Comparison of ENCODE assay signal across 8 cellular contexts in the genomic region with DNA sequence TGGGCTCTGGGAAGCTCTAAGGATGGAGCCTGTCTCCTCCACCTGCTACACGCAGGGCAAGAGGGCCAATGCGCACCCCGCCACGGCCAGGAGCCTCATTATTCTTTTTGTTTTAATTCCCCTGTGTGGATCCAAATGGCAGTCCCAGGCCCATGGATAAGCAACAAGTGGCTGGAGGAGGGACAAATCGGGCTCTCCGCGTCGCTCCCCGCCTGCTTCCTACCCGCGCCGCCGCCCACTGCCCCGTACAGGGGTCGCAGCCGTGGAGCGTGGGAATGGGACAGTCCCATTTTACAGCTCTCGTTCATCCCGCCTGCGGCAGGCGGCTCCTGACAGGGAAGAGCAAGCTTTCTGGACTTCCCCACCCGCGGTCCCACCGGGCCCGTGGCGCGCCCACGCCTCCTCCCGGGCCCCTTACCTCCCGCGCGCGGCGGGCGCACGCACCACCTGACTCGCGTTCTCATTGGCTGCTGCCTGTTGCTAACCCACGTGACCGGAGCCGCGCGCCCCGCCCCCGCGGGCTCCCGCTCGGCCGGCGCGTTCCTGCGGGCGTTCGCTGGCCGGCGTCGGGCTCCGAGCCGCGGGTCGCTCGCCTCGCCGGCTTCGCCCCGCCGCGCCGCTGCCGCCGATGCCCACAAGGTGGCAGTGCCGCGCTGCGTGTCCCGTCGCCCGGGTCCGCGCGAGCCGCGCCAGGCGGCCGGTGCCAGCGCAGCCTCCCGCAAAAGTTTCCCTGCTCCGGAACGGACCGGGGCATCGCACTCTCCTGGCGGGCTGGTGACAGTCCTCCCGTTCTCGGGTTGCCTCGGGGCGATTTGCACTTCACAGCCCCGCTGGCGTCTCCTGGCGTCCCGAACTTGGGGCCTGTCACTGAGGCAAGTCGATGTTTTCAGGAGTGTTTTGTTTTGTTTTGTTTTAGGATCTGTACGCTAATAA.
DNase-seq lines count a peak whose midpoint lies in the region; ATAC-seq, FAIRE-seq and TF ChIP-seq lines count a peak whose summit lies in the region.

No MANE protein-coding gene starts in this region.

- ATAC-seq in GM18498 (IDR thresholded peaks at IDR 0.05; ENCODE audit: unreplicated experiment) (peak; percentile 96), HG02870 (IDR thresholded peaks at IDR 0.05; ENCODE audit: unreplicated experiment) (peak; percentile 85), aorta (ENCODE audit: low FRiP score) (peak; percentile 96)

- peak overlapping the region; percentile 97 for H3K4me2 ChIP-seq in astrocyte (ENCODE audit: low read length)

- H3K36me3 Mint-ChIP-seq in astrocyte (ENCODE audit: low read depth, unreplicated experiment), result no peaks in the 10 kb centered on the region

- intact Hi-C loops in aorta (cut with DNase I), result loop anchor here (2.0 to 10.0 kb wide), 3 partner anchors 1226 to 1414 kb away; no protein-coding TSS in a partner anchor

- H3K79me2 ChIP-seq in astrocyte (ENCODE audit: insufficient read depth, low read length), result no peaks in the 10 kb centered on the region

- H3K4me1 Mint-ChIP-seq in astrocyte (ENCODE audit: low read depth, unreplicated experiment), result peaks cover 4% of the 10 kb centered on the region

- H3K4me3 ChIP-seq in astrocyte (ENCODE audit: insufficient read depth, low read depth, low read length) (peak overlapping the region; percentile 71), rectal smooth muscle tissue (ENCODE audit: low read length) (peak overlapping the region; percentile 86), aorta (ENCODE audit: low read length in 2 of 2) (peak overlapping the region; percentile 25 to 40)

- peaks cover 18% of the 10 kb centered on the region for H3K27me3 Mint-ChIP-seq in astrocyte (ENCODE audit: low read depth, unreplicated experiment)

- H3K27ac Mint-ChIP-seq in astrocyte (ENCODE audit: unreplicated experiment), result peak overlapping the region; percentile 79

- WGBS in aorta, 2 donors, result 1 to 2% methylated on average over 91 to 101 of the region's 101 CpGs

- no peak for FAIRE-seq in astrocyte (lab: Jason Lieb, UNC)

- H4K20me1 ChIP-seq in astrocyte (ENCODE audit: insufficient read depth, low read length), result no peaks in the 10 kb centered on the region

- H3K4me3 Mint-ChIP-seq in astrocyte (ENCODE audit: unreplicated experiment), result peak overlapping the region; percentile 84

- peaks cover 16% of the 10 kb centered on the region for H3K4me1 ChIP-seq in astrocyte (ENCODE audit: insufficient read depth, low read length)
- peaks cover 13% of the 10 kb centered on the region for H3K4me1 ChIP-seq in rectal smooth muscle tissue (ENCODE audit: control insufficient read depth, insufficient read depth, low read length)
- H3K4me1 ChIP-seq in aorta (ENCODE audit: control insufficient read depth in 1 of 2, insufficient read depth in 2 of 2, low read length in 2 of 2), result no peaks in the 10 kb centered on the region

- DNase-seq in NCI-H146 (lab: John Stamatoyannopoulos, UW), result peak; percentile 92
- DNase-seq in T-helper 2 cell, result peak; percentile 74 to 95 (median 84)
- DNase-seq in astrocyte (ENCODE audit: low read depth), result peak; percentile 74
- DNase-seq in hepatic stellate cell (ENCODE audit: low spot score), result peak; percentile 91
- DNase-seq in aorta, result peak; percentile 96 to 97

- H3K9me3 Mint-ChIP-seq in astrocyte (ENCODE audit: unreplicated experiment), result peaks cover 2% of the 10 kb centered on the region

- H3K36me3 ChIP-seq in astrocyte (ENCODE audit: insufficient read depth, low read length), result no peaks in the 10 kb centered on the region
- H3K36me3 ChIP-seq in rectal smooth muscle tissue (ENCODE audit: control insufficient read depth, insufficient read depth, low read length), result no peaks in the 10 kb centered on the region
- H3K36me3 ChIP-seq in aorta (ENCODE audit: control insufficient read depth in 1 of 2, insufficient read depth in 2 of 2, low read length in 1 of 2), result no peaks in the 10 kb centered on the region

- H3K27me3 ChIP-seq in astrocyte (ENCODE audit: insufficient read depth, low read length) (no peaks in the 10 kb centered on the region), rectal smooth muscle tissue (ENCODE audit: control insufficient read depth, insufficient read depth, low read length) (no peaks in the 10 kb centered on the region), aorta (ENCODE audit: control insufficient read depth in 1 of 2, insufficient read depth in 2 of 2, low read length in 1 of 2) (no peaks in the 10 kb centered on the region)

- H2AFZ ChIP-seq in astrocyte (ENCODE audit: low read depth, low read length), result peak overlapping the region; percentile 99

- TF ChIP-seq CTCF in astrocyte (IDR thresholded peaks at IDR 0.05; ENCODE audit: insufficient read depth, low read depth, low read length), result peak; percentile 33

- H3K9ac ChIP-seq in astrocyte (ENCODE audit: low read length) (peak overlapping the region; percentile 91), rectal smooth muscle tissue (ENCODE audit: low read length) (peak overlapping the region; percentile 64)

- H3K9me3 ChIP-seq in astrocyte (ENCODE audit: insufficient read depth, low read depth, low read length) (no peaks in the 10 kb centered on the region), aorta (ENCODE audit: control insufficient read depth, low read length) (no peaks in the 10 kb centered on the region)

- H3K27ac ChIP-seq in astrocyte (ENCODE audit: low read depth, low read length) (peak overlapping the region; percentile 75), rectal smooth muscle tissue (ENCODE audit: low read depth, low read length) (peak overlapping the region; percentile 81), aorta (ENCODE audit: low read depth in 1 of 2, low read length in 2 of 2) (no peak overlapping the region)

Comparison
In these comparisons a context has a peak if more than half of its experiments do, and no peak if none do; other contexts are left out.
1. H3K27ac ChIP-seq: peak in astrocyte (single experiment) and rectal smooth muscle tissue (single experiment); none in aorta (0 of 2).
2. H3K4me3 ChIP-seq: peak in every context shown above with its lines; median percentile 86 in rectal smooth muscle tissue; 71 in astrocyte; 32 in aorta.
3. Peak in every context shown above with its lines, with median percentiles within 50 percentile points of each other: ATAC-seq and DNase-seq.